In genomic region chr19:9820043-9820442, GRCh38 we compare ENCODE assay signal across 7 cellular contexts. TPM values are rescaled to one million over a fixed set of nuclear protein-coding genes. Genes with fewer than 3 reads are reported as not detected.
DNase-seq lines count a peak whose midpoint lies in the region; TF ChIP-seq lines count a peak whose summit lies in the region.
"Not testable (repeated sequence)": the region's sequence is repeated elsewhere in the genome, so short reads cannot be mapped to it uniquely, and the experiment has no call there.

No MANE protein-coding gene starts in this region.

- not testable (repeated sequence) for H3K23ac ChIP-seq in H9 (ENCODE audit: insufficient read length, low read depth, low read length)

- not testable (repeated sequence) for H3K9ac ChIP-seq in H9 (ENCODE audit: extremely low read depth, insufficient read length, low read length); skeletal muscle tissue (ENCODE audit: low read depth in 1 of 3, low read length in 3 of 3)

- H3K4ac ChIP-seq in H9 (ENCODE audit: low read depth, low read length), result not testable (repeated sequence)

- TF ChIP-seq CTCF in H9 (conservative IDR thresholded peaks at IDR 0.05); PC-9 (conservative IDR thresholded peaks at IDR 0.05); cardiac muscle cell (IDR thresholded peaks at IDR 0.05; ENCODE audit: low read depth, low read length): not testable (repeated sequence)

- H3K9me3 Mint-ChIP-seq in H9, result peaks cover 12 to 13% of the 10 kb centered on the region in 2 experiments
- H3K9me3 Mint-ChIP-seq in activated T-cell treated with anti-CD3 and anti-CD28 coated beads, Interleukin-2, amount 50 U/mL, for 24 hours, result not testable (repeated sequence)

- H4K5ac ChIP-seq in H9 (ENCODE audit: insufficient read length, low read depth, low read length), result not testable (repeated sequence)

- H3K4me1 Mint-ChIP-seq in H9, result peaks cover 7 to 23% of the 10 kb centered on the region in 2 experiments
- peaks cover 35% of the 10 kb centered on the region for H3K4me1 Mint-ChIP-seq in activated T-cell treated with anti-CD3 and anti-CD28 coated beads, Interleukin-2, amount 50 U/mL, for 24 hours (ENCODE audit: low read depth)

- CTCF ChIA-PET in PC-9 (lab: Charles Lee), result not testable (repeated sequence)

- H2BK20ac ChIP-seq in H9 (ENCODE audit: low read depth, low read length, poor library complexity, severe bottlenecking), result not testable (repeated sequence)

- not testable (repeated sequence) for H3K27ac ChIP-seq in H9 (ENCODE audit: insufficient read length, low read depth, low read length); cardiac muscle cell
- peak overlapping the region; percentile 5; the same call in 1 of the 2 replicates for H3K27ac ChIP-seq in PC-9
- H3K27ac ChIP-seq in caudate nucleus (ENCODE audit: low read depth, low read length), result peak overlapping the region; percentile 93
- peak overlapping the region; percentile 69 for H3K27ac ChIP-seq in muscle layer of duodenum (ENCODE audit: low read length)
- peak overlapping the region; percentile 95 for H3K27ac ChIP-seq in skeletal muscle tissue (ENCODE audit: low read depth, low read length)

- H3K23me2 ChIP-seq in H9 (ENCODE audit: insufficient read length, low read depth, low read length, poor library complexity, severe bottlenecking), result not testable (repeated sequence)

- POLR2A ChIA-PET in PC-9 (lab: Charles Lee; ENCODE audit: unreplicated experiment), result not testable (repeated sequence)

- H3K79me2 ChIP-seq in H9 (ENCODE audit: insufficient read depth, low read length), result peaks cover 12% of the 10 kb centered on the region; the same call in 1 of the 2 replicates
- H3K79me2 ChIP-seq in PC-9 (ENCODE audit: low read depth), result peaks cover 34% of the 10 kb centered on the region

- not testable (repeated sequence) for H3K14ac ChIP-seq in H9 (ENCODE audit: insufficient read depth, low read length)

- not testable (repeated sequence) for H2BK120ac ChIP-seq in H9 (ENCODE audit: low read depth, low read length, poor library complexity, severe bottlenecking)

- not testable (repeated sequence) for DNase-seq in H9; PC-9; activated T-cell treated with anti-CD3 and anti-CD28 coated beads, Interleukin-2, amount 50 U/mL, for 24 hours; cardiac muscle cell (ENCODE audit: low read depth in 1 of 2, low spot score in 1 of 2)
- peak in 1 of 61 donors; percentile 19 for DNase-seq in caudate nucleus (lab: John Stamatoyannopoulos, UW)

- H3K36me3 Mint-ChIP-seq in H9 (ENCODE audit: insufficient read depth in 1 of 3, low read depth in 3 of 3), result peaks cover 20 to 23% (median 21%) of the 10 kb centered on the region in 3 experiments
- peaks cover 46% of the 10 kb centered on the region for H3K36me3 Mint-ChIP-seq in activated T-cell treated with anti-CD3 and anti-CD28 coated beads, Interleukin-2, amount 50 U/mL, for 24 hours (ENCODE audit: low read depth)

- H3K36me3 ChIP-seq in PC-9 (ENCODE audit: low read depth); cardiac muscle cell; skeletal muscle tissue (ENCODE audit: control insufficient read depth in 3 of 3, insufficient read depth in 3 of 3, low read length in 3 of 3): not testable (repeated sequence)
- H3K36me3 ChIP-seq in muscle layer of duodenum (ENCODE audit: control insufficient read depth in 1 of 2, insufficient read depth in 2 of 2, low read length in 2 of 2), result peaks cover 0 to 11% of the 10 kb centered on the region in 2 donors

- H3F3A ChIP-seq in PC-9 (ENCODE audit: insufficient read depth, low read depth), result not testable (repeated sequence)

- H3K9me2 ChIP-seq in PC-9 (ENCODE audit: insufficient read depth), result not testable (repeated sequence)

- H2AK5ac ChIP-seq in H9 (ENCODE audit: insufficient read length, low read length), result not testable (repeated sequence)

- H3K4me3 ChIP-seq in PC-9 (peak overlapping the region; percentile 45; the same call in 1 of the 2 replicates), cardiac muscle cell (peak overlapping the region; percentile 14), muscle layer of duodenum (ENCODE audit: low read depth in 1 of 2, low read length in 2 of 2) (peak overlapping the region; percentile 35 to 42), skeletal muscle tissue (ENCODE audit: low read length in 3 of 3) (peak overlapping the region in 2 of 3 donors; percentile 63 to 66)

- not testable (repeated sequence) for H3K18ac ChIP-seq in H9 (ENCODE audit: insufficient read length, low read depth, low read length)

- not testable (repeated sequence) for H2BK5ac ChIP-seq in H9 (ENCODE audit: insufficient read length, low read length)

- H2BK12ac ChIP-seq in H9 (ENCODE audit: insufficient read length, low read depth, low read length), result not testable (repeated sequence)

- intact Hi-C loops in PC-9 (cut with micrococcal nuclease; ENCODE audit: unreplicated experiment), result not testable (repeated sequence)

- H3K9me3 ChIP-seq in H9 (ENCODE audit: control insufficient read depth, low read depth, low read length); PC-9 (ENCODE audit: insufficient read depth, low read depth); cardiac muscle cell (ENCODE audit: low read depth); muscle layer of duodenum (ENCODE audit: control insufficient read depth in 1 of 2, low read length in 2 of 2); skeletal muscle tissue (ENCODE audit: control insufficient read depth in 3 of 3, low read length in 3 of 3): not testable (repeated sequence)

- H2AFZ ChIP-seq in H9 (ENCODE audit: low read length); PC-9: not testable (repeated sequence)

- peaks cover 13% of the 10 kb centered on the region for H3K79me1 ChIP-seq in H9 (ENCODE audit: insufficient read depth, low read depth, low read length, poor library complexity, severe bottlenecking)

- H3K27me3 ChIP-seq in H9 (ENCODE audit: insufficient read depth, low read length); PC-9 (ENCODE audit: insufficient read depth, low read depth); cardiac muscle cell; muscle layer of duodenum (ENCODE audit: low read depth, low read length); skeletal muscle tissue (ENCODE audit: control insufficient read depth in 3 of 3, insufficient read depth in 3 of 3, low read length in 3 of 3): not testable (repeated sequence)

- not testable (repeated sequence) for H3K4me1 ChIP-seq in H9 (ENCODE audit: insufficient read depth, low read length); cardiac muscle cell (ENCODE audit: low read depth)
- H3K4me1 ChIP-seq in PC-9 (replicated peaks; ENCODE audit: insufficient read depth) (peaks cover 15% of the 10 kb centered on the region), muscle layer of duodenum (ENCODE audit: control insufficient read depth in 1 of 2, insufficient read depth in 2 of 2, low read length in 2 of 2) (peaks cover 0 to 22% of the 10 kb centered on the region in 2 donors), skeletal muscle tissue (ENCODE audit: control insufficient read depth in 3 of 3, insufficient read depth in 3 of 3, low read length in 3 of 3) (peaks cover 13 to 21% (median 15%) of the 10 kb centered on the region in 3 donors)

- not testable (repeated sequence) for H2BK15ac ChIP-seq in H9 (ENCODE audit: low read depth, low read length)

- H3K4me2 ChIP-seq in H9 (ENCODE audit: insufficient read depth, insufficient read length, low read length) (peak overlapping the region; percentile 3), PC-9 (peak overlapping the region; percentile 60)

- H3K4me3 Mint-ChIP-seq in H9, result peak overlapping the region in 1 of 2 experiments; percentile 65; a peak in 1 of 5 replicates
- H3K4me3 Mint-ChIP-seq in activated T-cell treated with anti-CD3 and anti-CD28 coated beads, Interleukin-2, amount 50 U/mL, for 24 hours, result peak overlapping the region; percentile 93

- peak overlapping the region in 2 of 3 experiments; percentile 62 to 82; a peak in 2 of 7 replicates for H3K27ac Mint-ChIP-seq in H9
- H3K27ac Mint-ChIP-seq in activated T-cell treated with anti-CD3 and anti-CD28 coated beads, Interleukin-2, amount 50 U/mL, for 24 hours, result peak overlapping the region; percentile 97

- H4K20me1 ChIP-seq in H9 (ENCODE audit: control insufficient read depth, insufficient read depth, insufficient read length); PC-9 (ENCODE audit: insufficient read depth): not testable (repeated sequence)

- not testable (repeated sequence) for BruUV-seq in PC-9 (replicated peaks; lab: Mats Ljungman, UMichigan)

- WGBS in H9 (ENCODE audit: extremely low coverage, insufficient read length, low lambda C conversion rate), result no CpG with 5 or more reads among the region's 8 CpGs

- not testable (repeated sequence) for H4K91ac ChIP-seq in H9 (ENCODE audit: insufficient read length, low read depth, low read length)

- not testable (repeated sequence) for H3K27me3 Mint-ChIP-seq in H9 (ENCODE audit: low read depth); activated T-cell treated with anti-CD3 and anti-CD28 coated beads, Interleukin-2, amount 50 U/mL, for 24 hours

- H3K56ac ChIP-seq in H9 (ENCODE audit: insufficient read length, low read depth, low read length), result not testable (repeated sequence)

- not testable (repeated sequence) for H4K8ac ChIP-seq in H9 (replicated peaks; ENCODE audit: insufficient read length, low read depth, low read length)

- not testable (repeated sequence) for H3T11ph ChIP-seq in H9 (ENCODE audit: low read length)

RNA-seq across cellular contexts. Expression of gene FBXL12, which starts 1.2 kb away (rescaled TPM):
- total RNA-seq in H9 (2021), result 31.8 and 34.9 TPM in 2 replicates
- total RNA-seq in PC-9 (2021), result 30.7 and 35.8 TPM in 2 replicates
- total RNA-seq in cardiac muscle cell, result 65.6 and 106 TPM in 2 replicates
- polyA plus RNA-seq in cardiac muscle cell, result 47.5 and 49.7 TPM in 2 replicates
- total RNA-seq in skeletal muscle tissue, result 10.4 TPM

RNA-seq across cellular contexts. Expression of gene UBL5, which starts 7.7 kb away (rescaled TPM):
- total RNA-seq in H9 (2021), result 393 and 405 TPM in 2 replicates
- total RNA-seq in PC-9 (2021), result 400 and 403 TPM in 2 replicates
- total RNA-seq in cardiac muscle cell, result 511 and 816 TPM in 2 replicates
- 870 and 943 TPM in 2 replicates for polyA plus RNA-seq in cardiac muscle cell
- total RNA-seq in skeletal muscle tissue, result 133 TPM

RNA-seq across cellular contexts. Expression of gene PIN1, which starts 15.1 kb away (rescaled TPM):
- total RNA-seq in H9 (2021), result 106 and 110 TPM in 2 replicates
- total RNA-seq in PC-9 (2021), result 72.2 and 74.1 TPM in 2 replicates
- 221 and 282 TPM in 2 replicates for total RNA-seq in cardiac muscle cell
- 270 and 309 TPM in 2 replicates for polyA plus RNA-seq in cardiac muscle cell
- total RNA-seq in skeletal muscle tissue, result 58.5 TPM

RNA-seq across cellular contexts. Expression of gene ZNF846, which starts 51.5 kb away (rescaled TPM):
- 8.1 and 9.2 TPM in 2 replicates for total RNA-seq in H9 (2021)
- total RNA-seq in PC-9 (2021), result 8.3 and 9.6 TPM in 2 replicates
- total RNA-seq in cardiac muscle cell, result 14.4 and 17.2 TPM in 2 replicates
- 15.6 and 19.0 TPM in 2 replicates for polyA plus RNA-seq in cardiac muscle cell
- 15.1 TPM for total RNA-seq in skeletal muscle tissue

Comparison
In these comparisons a context has a peak if more than half of its experiments do, and no peak if none do; other contexts are left out.
1. H3K4me3 ChIP-seq: peak in every context shown above with its lines; median percentile 64 in skeletal muscle tissue; 45 in PC-9; 38 in muscle layer of duodenum; 14 in cardiac muscle cell.